Comparison of ENCODE assay signal across 22 cellular contexts in the genomic region with DNA sequence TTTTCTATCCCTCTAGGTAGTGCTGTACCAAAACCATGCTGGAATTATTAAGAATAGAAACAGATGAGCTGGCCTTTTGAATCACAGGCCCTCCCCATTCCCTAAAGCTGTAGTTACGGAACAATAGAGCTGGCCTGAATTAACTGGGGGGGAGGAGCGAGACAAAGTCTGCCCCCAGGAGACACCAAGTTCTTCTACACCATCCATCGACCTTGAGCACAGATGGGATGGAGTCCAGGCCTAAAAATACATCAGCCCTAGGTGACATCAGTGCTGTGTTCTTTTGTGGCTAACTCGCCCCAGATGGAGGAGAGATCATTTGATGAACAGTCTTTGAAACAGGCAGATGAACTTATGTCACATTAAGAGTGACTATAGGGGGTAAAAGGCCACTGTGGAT. TPM values are rescaled to one million over a fixed set of nuclear protein-coding genes. Genes with fewer than 3 reads are reported as not detected.
DNase-seq lines count a peak whose midpoint lies in the region; ATAC-seq and TF ChIP-seq lines count a peak whose summit lies in the region.
"Had no signal": no experiment of that assay in that cellular context is flagged by ENCODE, and none has a peak within 500 bp of the region (broad histone marks: within the 10 kb centered on the region; RNA-seq: fewer than 3 reads in every experiment).

No MANE protein-coding gene starts in this region.

- DNase-seq in right cardiac atrium (no peak), Right ventricle myocardium inferior (ENCODE audit: missing footprints) (no peak), WERI-Rb-1 (peak; percentile 21), fibroblast of the aortic adventitia (ENCODE audit: low read depth) (peak; percentile 21), transverse colon (no peak), NCI-H69 (lab: John Stamatoyannopoulos, UW) (no peak)
- DNase-seq: CD4-positive, CD25-positive, alpha-beta regulatory T cell; EL; H9; HFFc6; Kasumi-1; MG63; NCI-H1417 treated with DMSO at 0.1 percent for 48 hours; NCI-H187; NCI-H2107; NCI-H2227 treated with DMSO at 0.1 percent for 48 hours; NCI-H510A treated with DMSO at 0.1 percent for 48 hours; NCI-H774; NK-92 treated with Interleukin-12 subunit alpha and Interleukin-12 subunit beta, amount 100 ng/mL, for 24 hours had no signal

- in situ Hi-C loops in transverse colon (cut with MboI; ENCODE audit: low pct_ligation_motif_present in 1 of 4, low pct_unique_long_range_greater_than_20kb in 1 of 4, low sequenced_read_pairs in 3 of 4): loop anchor here in 1 of 4 donors (25.0 kb wide), 1 partner anchor 743 kb away; the partner anchor contains the start of gene TRPC5OS

- intact Hi-C loops in right cardiac atrium (cut with DNase I) (no loop called here), Right ventricle myocardium inferior (cut with DNase I) (no loop called here), transverse colon (cut with DNase I; ENCODE audit: low total_unique reads) (no loop called here)

- H3K9me3 ChIP-seq in right cardiac atrium (ENCODE audit: control insufficient read depth, low read length) (no peaks in the 10 kb centered on the region), WERI-Rb-1 (ENCODE audit: severe bottlenecking) (no peaks in the 10 kb centered on the region), transverse colon (no peaks in the 10 kb centered on the region)
- H3K9me3 ChIP-seq: MG63 had no signal

- no peak overlapping the region for H3K27ac ChIP-seq in right cardiac atrium (ENCODE audit: low read length)
- H3K27ac ChIP-seq in WERI-Rb-1: no peak overlapping the region
- no peak overlapping the region for H3K27ac ChIP-seq in transverse colon

- TF ChIP-seq EP300 in transverse colon (IDR thresholded peaks at IDR 0.05; ENCODE audit: low read depth): no peak

- peak; percentile 46 to 54 for ATAC-seq in right cardiac atrium
- no peak for ATAC-seq in Right ventricle myocardium inferior
- ATAC-seq in GM18873 (IDR thresholded peaks at IDR 0.05; ENCODE audit: low FRiP score, unreplicated experiment): no peak
- ATAC-seq: SK-N-SH treated with all-trans-retinoic acid at 6 μM for 48 hours had no signal

- no peaks in the 10 kb centered on the region for H3K4me1 ChIP-seq in right cardiac atrium (ENCODE audit: control insufficient read depth, insufficient read depth, low read length)
- H3K4me1 ChIP-seq in transverse colon: no peaks in the 10 kb centered on the region

- H3K27me3 ChIP-seq in right cardiac atrium (ENCODE audit: control insufficient read depth, insufficient read depth) (no peaks in the 10 kb centered on the region), WERI-Rb-1 (ENCODE audit: insufficient read depth, low read depth, severe bottlenecking) (peaks cover 9% of the 10 kb centered on the region), transverse colon (no peaks in the 10 kb centered on the region)
- H3K27me3 ChIP-seq: MG63 had no signal

- TF ChIP-seq POLR2A in transverse colon (IDR thresholded peaks at IDR 0.05): no peak

- 46% methylated on average over 4 of the region's 4 CpGs for WGBS in right cardiac atrium
- 60% methylated on average over 4 of the region's 4 CpGs; no CpG with 5 or more reads in 1 of the 2 donors for WGBS in transverse colon (ENCODE audit: low coverage in 1 of 2), 2 donors

- TF ChIP-seq CTCF in WERI-Rb-1 (IDR thresholded peaks at IDR 0.05; ENCODE audit: low read depth, low read length) (no peak), fibroblast of the aortic adventitia (IDR thresholded peaks at IDR 0.05; ENCODE audit: insufficient read depth, low read length) (no peak), transverse colon (IDR thresholded peaks at IDR 0.05) (no peak)

- H3K4me3 ChIP-seq in right cardiac atrium (ENCODE audit: low read length) (no peak overlapping the region), WERI-Rb-1 (ENCODE audit: low read depth, low read length) (no peak overlapping the region), fibroblast of the aortic adventitia (ENCODE audit: low read depth, low read length) (no peak overlapping the region), transverse colon (no peak overlapping the region)
- H3K4me3 ChIP-seq: MG63 had no signal

- H3K36me3 ChIP-seq in WERI-Rb-1 (no peaks in the 10 kb centered on the region), transverse colon (no peaks in the 10 kb centered on the region)
- H3K36me3 ChIP-seq: MG63 had no signal

RNA-seq across cellular contexts. Expression of gene LHFPL1, which starts 49.6 kb away (rescaled TPM):
- under 1 TPM; 0.17 to 0.69 (median 0.31) TPM for total RNA-seq in right cardiac atrium
- polyA plus RNA-seq in right cardiac atrium: 0.18 TPM
- total RNA-seq in Right ventricle myocardium inferior: 0.14 TPM
- not detected in 2 replicates for total RNA-seq in fibroblast of the aortic adventitia (ENCODE audit: low replicate concordance)
- total RNA-seq in transverse colon: under 1 TPM in 1 of 4 donors, not detected in 3; 0.32 TPM
- total RNA-seq: HFFc6 had no signal
- polyA plus RNA-seq: BJ had no signal

Comparison
In these comparisons a context has a peak if more than half of its experiments do, and no peak if none do; other contexts are left out.
1. ATAC-seq: peak in right cardiac atrium (2 of 2); none in Right ventricle myocardium inferior (single experiment) and GM18873 (single experiment).
2. DNase-seq: peak in WERI-Rb-1 (single experiment) and fibroblast of the aortic adventitia (single experiment); none in right cardiac atrium (0 of 3), Right ventricle myocardium inferior (single experiment), transverse colon (single experiment) and NCI-H69 (single experiment).